Comparison of ENCODE assay signal across 14 cellular contexts in the genomic region with DNA sequence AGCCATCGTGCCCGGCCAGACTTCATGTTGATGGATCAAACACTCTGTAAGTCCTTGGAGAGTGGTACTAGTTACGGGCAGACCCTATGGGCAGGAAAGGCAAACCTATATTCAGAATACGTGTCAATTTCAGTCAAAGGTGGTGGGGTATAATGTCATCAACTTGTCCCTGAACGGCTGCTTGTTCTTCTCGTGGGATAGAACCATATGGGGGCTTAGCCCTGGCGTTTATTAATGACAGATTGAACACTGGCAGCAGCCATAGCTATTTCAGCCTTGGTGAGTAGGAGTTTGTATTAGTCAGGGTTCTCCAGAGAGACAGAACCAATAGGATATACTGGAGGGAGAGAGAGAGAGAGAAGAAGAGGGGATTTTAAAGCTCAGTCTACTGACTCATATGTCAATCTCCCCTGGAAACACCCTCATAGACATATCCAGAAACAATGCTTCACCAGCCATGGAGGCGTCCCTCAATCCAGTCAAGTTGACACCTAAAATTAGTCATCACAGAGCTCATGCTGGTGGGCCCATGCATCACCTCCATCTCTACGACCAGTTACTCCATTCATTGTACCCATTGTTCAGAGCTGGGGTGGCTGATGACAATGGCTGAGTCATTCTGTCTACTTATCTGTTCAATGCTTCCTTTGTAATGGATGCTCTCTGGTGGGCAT. TPM values are rescaled to one million over a fixed set of nuclear protein-coding genes. Genes with fewer than 3 reads are reported as not detected.
A peak's percentile ranks its signal among the peaks of the same experiment; 100 is the strongest.
DNase-seq lines count a peak whose midpoint lies in the region; ATAC-seq, FAIRE-seq and TF ChIP-seq lines count a peak whose summit lies in the region.
"Had no signal": no experiment of that assay in that cellular context is flagged by ENCODE, and none has a peak within 500 bp of the region (broad histone marks: within the 10 kb centered on the region; RNA-seq: fewer than 3 reads in every experiment).

No MANE protein-coding gene starts in this region.

- H3K36me3 Mint-ChIP-seq in HFFc6 (ENCODE audit: low read depth), result no peaks in the 10 kb centered on the region
- H3K36me3 Mint-ChIP-seq in CD4-positive, alpha-beta memory T cell, result no peaks in the 10 kb centered on the region

- FAIRE-seq in urothelium cell line (lab: Jason Lieb, UNC), result no peak

- peak; percentile 82 for ATAC-seq in foreskin keratinocyte

- H3K9me3 ChIP-seq in SJSA1 (replicated peaks), result no peaks in the 10 kb centered on the region
- H3K9me3 ChIP-seq in CD4-positive, alpha-beta memory T cell (ENCODE audit: control insufficient read depth in 1 of 2, low read length in 2 of 2), result no peaks in the 10 kb centered on the region
- H3K9me3 ChIP-seq: MG63 had no signal

- no peak overlapping the region for H3K4me3 Mint-ChIP-seq in HFFc6
- H3K4me3 Mint-ChIP-seq in CD4-positive, alpha-beta memory T cell, result no peak overlapping the region
- H3K4me3 Mint-ChIP-seq: endodermal cell had no signal

- no peaks in the 10 kb centered on the region for H3K9me3 Mint-ChIP-seq in HFFc6
- peaks cover 0 to 2% (median 0%) of the 10 kb centered on the region in 8 donors for H3K9me3 Mint-ChIP-seq in CD4-positive, alpha-beta memory T cell

- no peak overlapping the region for H3K27ac Mint-ChIP-seq in HFFc6
- peak overlapping the region in 1 of 7 donors; percentile 71 for H3K27ac Mint-ChIP-seq in CD4-positive, alpha-beta memory T cell
- H3K27ac Mint-ChIP-seq: endodermal cell had no signal

- POLR2A ChIA-PET in CD4-positive, alpha-beta memory T cell (lab: Charles Lee; ENCODE audit: partially characterized antibody), result no interaction called here

- H3K4me3 ChIP-seq in SJSA1, result no peak overlapping the region
- no peak overlapping the region for H3K4me3 ChIP-seq in CD4-positive, alpha-beta memory T cell (ENCODE audit: low read length in 2 of 2)
- H3K4me3 ChIP-seq: BLaER1 treated with 17β-estradiol and CSF1 and Interleukin-3, amounts not matched to agents 10 nM and 100 nM; MG63 had no signal

- H3K27me3 ChIP-seq in SJSA1 (replicated peaks) (no peaks in the 10 kb centered on the region), foreskin keratinocyte (peaks cover 2% of the 10 kb centered on the region)
- H3K27me3 ChIP-seq in CD4-positive, alpha-beta memory T cell (ENCODE audit: insufficient read depth, low read length), result no peaks in the 10 kb centered on the region
- H3K27me3 ChIP-seq: BLaER1 treated with 17β-estradiol and CSF1 and Interleukin-3, amounts not matched to agents 10 nM and 100 nM; MG63 had no signal

- intact Hi-C loops in CD4-positive, alpha-beta memory T cell (cut with micrococcal nuclease), result no loop called here

- H3K36me3 ChIP-seq in SJSA1, result no peaks in the 10 kb centered on the region
- H3K36me3 ChIP-seq in CD4-positive, alpha-beta memory T cell (ENCODE audit: insufficient read depth, low read length), result no peaks in the 10 kb centered on the region
- H3K36me3 ChIP-seq: BLaER1 treated with 17β-estradiol and CSF1 and Interleukin-3, amounts not matched to agents 10 nM and 100 nM; MG63 had no signal

- peak; percentile 45 for DNase-seq in stimulated activated naive CD4-positive, alpha-beta T cell treated with Interleukin-2 at 50 U/mL for 16 hours (lab: John Stamatoyannopoulos, UW)
- DNase-seq in stimulated activated naive CD4-positive, alpha-beta T cell (lab: John Stamatoyannopoulos, UW), result no peak
- peak; percentile 43 to 70 for DNase-seq in SJSA1 (ENCODE audit: low read depth in 1 of 2, low spot score in 2 of 2)
- peak in 1 of 2 donors; percentile 44 for DNase-seq in foreskin keratinocyte
- peak; percentile 52 for DNase-seq in urothelium cell line (ENCODE audit: low spot score)
- no peak for DNase-seq in HFFc6
- DNase-seq in central memory CD4-positive, alpha-beta T cell, result no peak
- DNase-seq in CD4-positive, alpha-beta memory T cell, result no peak
- DNase-seq: endodermal cell, MG63, NCI-H446 treated with DMSO at 0.1 percent for 48 hours, Right ventricle myocardium superior had no signal

- H3K4me1 Mint-ChIP-seq in HFFc6 (ENCODE audit: low read depth), result peaks cover 24% of the 10 kb centered on the region
- H3K4me1 Mint-ChIP-seq in CD4-positive, alpha-beta memory T cell, result peaks cover 7 to 12% (median 12%) of the 10 kb centered on the region in 4 donors
- H3K4me1 Mint-ChIP-seq: endodermal cell had no signal

- peaks cover 16% of the 10 kb centered on the region for H3K27me3 Mint-ChIP-seq in HFFc6 (ENCODE audit: insufficient read depth)
- H3K27me3 Mint-ChIP-seq in CD4-positive, alpha-beta memory T cell, result no peaks in the 10 kb centered on the region

- H3K27ac ChIP-seq in SJSA1 (no peak overlapping the region), foreskin keratinocyte (no peak overlapping the region)
- no peak overlapping the region for H3K27ac ChIP-seq in CD4-positive, alpha-beta memory T cell (ENCODE audit: low read depth, low read length)
- H3K27ac ChIP-seq: BLaER1 treated with 17β-estradiol and CSF1 and Interleukin-3, amounts not matched to agents 10 nM and 100 nM; HL-60 had no signal

- CTCF ChIA-PET in CD4-positive, alpha-beta memory T cell (lab: Charles Lee; ENCODE audit: partially characterized antibody), result interaction anchor here (4.2 kb wide), 1 partner anchor 31 kb away, joined by 14 read pairs; no protein-coding TSS in a partner anchor

- H3K4me1 ChIP-seq in SJSA1 (replicated peaks), result peaks cover 6% of the 10 kb centered on the region
- H3K4me1 ChIP-seq in foreskin keratinocyte, result no peaks in the 10 kb centered on the region
- peaks cover 13% of the 10 kb centered on the region for H3K4me1 ChIP-seq in CD4-positive, alpha-beta memory T cell (ENCODE audit: insufficient read depth, low read length)
- H3K4me1 ChIP-seq: BLaER1 treated with 17β-estradiol and CSF1 and Interleukin-3, amounts not matched to agents 10 nM and 100 nM had no signal

- TF ChIP-seq CTCF in foreskin keratinocyte (conservative IDR thresholded peaks at IDR 0.05), result no peak
- no peak for TF ChIP-seq CTCF in HFFc6 (IDR thresholded peaks at IDR 0.05)

RNA-seq across cellular contexts. Expression of gene AQP10, which starts 16.1 kb away (rescaled TPM):
- total RNA-seq in SJSA1 (2014; rRNA removed; shearing (Covaris generic)), result not detected in 2 replicates
- total RNA-seq in foreskin keratinocyte, result 0.17 and 0.18 TPM in 2 replicates
- 0.16 and 0.17 TPM in 2 replicates for polyA plus RNA-seq in foreskin keratinocyte
- not detected for total RNA-seq in HFFc6 (2021; fragmentation: NEBNext Ultra II Directional; extraction: Animal tissue kit (Norgen Biotek cat#: 25700))
- total RNA-seq in CD4-positive, alpha-beta memory T cell, result not detected
- polyA plus RNA-seq in CD4-positive, alpha-beta memory T cell, result not detected
- total RNA-seq: endodermal cell had no signal

RNA-seq across cellular contexts. Expression of gene ATP8B2, which starts 20.5 kb away (rescaled TPM):
- total RNA-seq in SJSA1 (2014; rRNA removed; shearing (Covaris generic)), result 36.9 and 77.8 TPM in 2 replicates
- total RNA-seq in foreskin keratinocyte, result 21.2 and 23.1 TPM in 2 replicates
- polyA plus RNA-seq in foreskin keratinocyte, result 9.0 and 10.0 TPM in 2 replicates
- 100 to 1,000 TPM in 4 of 6 experiments, 10 to 100 TPM in 2; 91.3 to 119 (median 107) TPM for total RNA-seq in HFFc6 (2021; fragmentation: NEBNext Ultra II Directional; extraction: Animal tissue kit (Norgen Biotek cat#: 25700))
- 100 to 1,000 TPM; 186 TPM for total RNA-seq in CD4-positive, alpha-beta memory T cell
- polyA plus RNA-seq in CD4-positive, alpha-beta memory T cell, result 10 to 100 TPM; 53.5 to 95.4 TPM

RNA-seq across cellular contexts. Expression of gene HAX1, which starts 32.4 kb away (rescaled TPM):
- 175 and 184 TPM in 2 replicates for total RNA-seq in SJSA1 (2014; rRNA removed; shearing (Covaris generic))
- total RNA-seq in foreskin keratinocyte, result 132 and 142 TPM in 2 replicates
- polyA plus RNA-seq in foreskin keratinocyte, result 154 and 171 TPM in 2 replicates
- total RNA-seq in HFFc6 (2021; fragmentation: NEBNext Ultra II Directional; extraction: Animal tissue kit (Norgen Biotek cat#: 25700)), result 100 to 1,000 TPM; 107 to 119 (median 110) TPM
- 100 to 1,000 TPM; 110 to 121 TPM for total RNA-seq in CD4-positive, alpha-beta memory T cell
- polyA plus RNA-seq in CD4-positive, alpha-beta memory T cell, result 100 to 1,000 TPM; 167 to 259 TPM

Comparison
In these comparisons a context has a peak if more than half of its experiments do, and no peak if none do; other contexts are left out.
1. DNase-seq: peak in stimulated activated naive CD4-positive, alpha-beta T cell treated with Interleukin-2 at 50 U/mL for 16 hours (single experiment), SJSA1 (2 of 2) and urothelium cell line (single experiment); none in stimulated activated naive CD4-positive, alpha-beta T cell (0 of 6), HFFc6 (single experiment), central memory CD4-positive, alpha-beta T cell (single experiment) and CD4-positive, alpha-beta memory T cell (0 of 5).